18 cellular contexts compared by ENCODE assay signal in genomic region chr20:63187338-63188158, GRCh38. TPM values are rescaled to one million over a fixed set of nuclear protein-coding genes. Genes with fewer than 3 reads are reported as not detected.
A peak's percentile ranks its signal among the peaks of the same experiment; 100 is the strongest.
DNase-seq lines count a peak whose midpoint lies in the region; ATAC-seq, FAIRE-seq and TF ChIP-seq lines count a peak whose summit lies in the region.
"Had no signal": no experiment of that assay in that cellular context is flagged by ENCODE, and none has a peak within 500 bp of the region (broad histone marks: within the 10 kb centered on the region; RNA-seq: fewer than 3 reads in every experiment).

No MANE protein-coding gene starts in this region.

- no peak overlapping the region for H3K4me2 ChIP-seq in HepG2 (ENCODE audit: low read depth, low read length)
- H3K4me2 ChIP-seq: GM23338 had no signal

- ATAC-seq in HepG2 (no peak), right lobe of liver (no peak), memory B cell (ENCODE audit: low read depth) (no peak), HG03097 (IDR thresholded peaks at IDR 0.05; ENCODE audit: low FRiP score, unreplicated experiment) (no peak), esophagus mucosa (no peak)
- ATAC-seq: GM23338, K562 had no signal

- peaks cover 3% of the 10 kb centered on the region for H3K4me1 Mint-ChIP-seq in memory B cell
- H3K4me1 Mint-ChIP-seq in progenitor cell of endocrine pancreas (ENCODE audit: low read depth), result no peaks in the 10 kb centered on the region
- no peaks in the 10 kb centered on the region for H3K4me1 Mint-ChIP-seq in immature natural killer cell
- H3K4me1 Mint-ChIP-seq: GM23338 had no signal

- H3K79me2 ChIP-seq in HepG2 (ENCODE audit: insufficient read depth, low read length), result no peaks in the 10 kb centered on the region

- TF ChIP-seq RAD21 in HepG2 (CRISPR knock-in tag; IDR thresholded peaks at IDR 0.05), result no peak

- POLR2A ChIA-PET in HepG2 (lab: Yijun Ruan, JAX), result no interaction called here

- H3K36me3 ChIP-seq in HepG2 (replicated peaks in 1 of 2; ENCODE audit: control insufficient read depth in 1 of 2, insufficient read depth in 2 of 2, low read length in 2 of 2) (no peaks in the 10 kb centered on the region), right lobe of liver (no peaks in the 10 kb centered on the region)

- in situ Hi-C loops in HepG2 (cut with HindIII; ENCODE audit: extremely low pct_ligation_motif_present, low pct_unique_long_range_greater_than_20kb), result no loop called here

- H3K27ac ChIP-seq in HepG2 (ENCODE audit: extremely low read length, insufficient read depth, low read length) (no peak overlapping the region), right lobe of liver (no peak overlapping the region)

- H3K4me3 ChIP-seq in HepG2 (replicated peaks in 1 of 3; ENCODE audit: insufficient read depth in 1 of 3, low read depth in 2 of 3, low read length in 3 of 3), result no peak overlapping the region
- H3K4me3 ChIP-seq in right lobe of liver, result no peak overlapping the region
- H3K4me3 ChIP-seq: GM23338, K562 had no signal

- no peak overlapping the region for H3K4me3 Mint-ChIP-seq in memory B cell
- H3K4me3 Mint-ChIP-seq in progenitor cell of endocrine pancreas (ENCODE audit: low read depth), result no peak overlapping the region
- H3K4me3 Mint-ChIP-seq in immature natural killer cell, result no peak overlapping the region
- H3K4me3 Mint-ChIP-seq: CD4-positive, alpha-beta T cell; GM23338; H9 had no signal

- H3K9ac ChIP-seq in HepG2 (ENCODE audit: insufficient read depth, low read depth, low read length), result no peak overlapping the region

- no peak for TF ChIP-seq POLR2A in HepG2 (IDR thresholded peaks at IDR 0.05; ENCODE audit: insufficient read depth in 1 of 2, low read depth in 2 of 2, low read length in 2 of 2)
- TF ChIP-seq POLR2A in right lobe of liver (IDR thresholded peaks at IDR 0.05), result no peak

- WGBS in HepG2 (ENCODE audit: low lambda C conversion rate), result 43% methylated on average over 7 of the region's 7 CpGs
- 46% methylated on average over 2 of the region's 7 CpGs for WGBS in right lobe of liver (ENCODE audit: insufficient coverage, low coverage, low lambda C conversion rate, missing lambda C conversion rate)

- no TSS peak for BruUV-seq in HepG2 (replicated peaks; lab: Mats Ljungman, UMichigan)

- FAIRE-seq in HepG2 (lab: Jason Lieb, UNC), result no peak
- FAIRE-seq: D721Med, G401.6, GM12891, K562 had no signal

- intact Hi-C loops in HepG2 (cut with micrococcal nuclease; ENCODE audit: unreplicated experiment) (no loop called here), right lobe of liver (cut with DNase I) (no loop called here)

- CTCF ChIA-PET in HepG2 (lab: Yijun Ruan, JAX; ENCODE audit: low intra/inter-chr PET ratio, low total read pairs), result no interaction called here

- no peak for TF ChIP-seq CTCF in HepG2 (CRISPR knock-in tag; IDR thresholded peaks at IDR 0.05)
- TF ChIP-seq CTCF in right lobe of liver (IDR thresholded peaks at IDR 0.05), result no peak
- TF ChIP-seq CTCF in progenitor cell of endocrine pancreas (IDR thresholded peaks at IDR 0.05; ENCODE audit: unreplicated experiment), result no peak

- H3K4me1 ChIP-seq in HepG2 (ENCODE audit: insufficient read depth, low read length) (no peaks in the 10 kb centered on the region), right lobe of liver (no peaks in the 10 kb centered on the region)

- H3K9me3 ChIP-seq in HepG2 (ENCODE audit: low read length) (no peaks in the 10 kb centered on the region), right lobe of liver (no peaks in the 10 kb centered on the region)

- H3K27me3 ChIP-seq in HepG2 (ENCODE audit: control insufficient read depth in 1 of 2, insufficient read depth in 2 of 2, low read length in 2 of 2) (peaks cover 0 to 7% of the 10 kb centered on the region in 2 experiments; a peak in 1 of 5 replicates), right lobe of liver (no peaks in the 10 kb centered on the region)

- H3K27me3 Mint-ChIP-seq in memory B cell, result peaks cover 11% of the 10 kb centered on the region
- H3K27me3 Mint-ChIP-seq in progenitor cell of endocrine pancreas, result peaks cover 9% of the 10 kb centered on the region
- peaks cover 0 to 3% (median 1%) of the 10 kb centered on the region in 3 donors for H3K27me3 Mint-ChIP-seq in immature natural killer cell (ENCODE audit: low read depth in 3 of 3)
- H3K27me3 Mint-ChIP-seq: CD4-positive, alpha-beta T cell had no signal

- peak overlapping the region; percentile 35 for H3K27ac Mint-ChIP-seq in memory B cell
- H3K27ac Mint-ChIP-seq in progenitor cell of endocrine pancreas, result peak overlapping the region; percentile 41
- no peak overlapping the region for H3K27ac Mint-ChIP-seq in immature natural killer cell
- H3K27ac Mint-ChIP-seq: CD4-positive, alpha-beta T cell; GM23338; H9 had no signal

- H4K20me1 ChIP-seq in HepG2 (ENCODE audit: insufficient read depth, low read length), result peaks cover 2% of the 10 kb centered on the region; the same call in 1 of the 2 replicates

- no peak for DNase-seq in HepG2 (ENCODE audit: low spot score)
- no peak for DNase-seq in right lobe of liver
- no peak for DNase-seq in memory B cell (ENCODE audit: low spot score in 2 of 2)
- no peak for DNase-seq in progenitor cell of endocrine pancreas (ENCODE audit: low spot score, unreplicated experiment)
- DNase-seq in immature natural killer cell, result no peak
- DNase-seq: C1 segment of cervical spinal cord; CD4-positive, alpha-beta T cell; DMS153; DMS79 treated with DMSO at 0.1 percent for 48 hours; EL; H9 had no signal

- TF ChIP-seq EP300 in HepG2 (IDR thresholded peaks at IDR 0.05; ENCODE audit: low read depth in 2 of 2, low read length in 2 of 2) (no peak), HepG2 (CRISPR knock-in tag; IDR thresholded peaks at IDR 0.05; ENCODE audit: borderline replicate concordance) (no peak)

- H2AFZ ChIP-seq in HepG2 (ENCODE audit: low read length), result no peak overlapping the region
- H2AFZ ChIP-seq: GM23338 had no signal

- H3K9me3 Mint-ChIP-seq in memory B cell (no peaks in the 10 kb centered on the region), progenitor cell of endocrine pancreas (ENCODE audit: low read depth) (no peaks in the 10 kb centered on the region), immature natural killer cell (no peaks in the 10 kb centered on the region)
- H3K9me3 Mint-ChIP-seq: CD4-positive, alpha-beta T cell; GM23338 had no signal

- H3K36me3 Mint-ChIP-seq in memory B cell (no peaks in the 10 kb centered on the region), progenitor cell of endocrine pancreas (ENCODE audit: insufficient read depth) (no peaks in the 10 kb centered on the region), immature natural killer cell (no peaks in the 10 kb centered on the region)

RNA-seq across cellular contexts. Expression of gene YTHDF1, which starts 28.4 kb away (rescaled TPM):
- 37.7 and 39.8 TPM in 2 replicates for total RNA-seq in HepG2 (2016; rRNA removed; fragmentation: Illumina TruSeq; extraction: Trizol)
- 15.1 and 15.2 TPM in 2 replicates for total RNA-seq in HepG2 (2016; cell fraction: cytosol; rRNA removed; fragmentation: Illumina TruSeq; extraction: Trizol; ENCODE audit: low read depth)
- total RNA-seq in HepG2 (2016; cell fraction: insoluble cytoplasmic fraction; rRNA removed; fragmentation: Illumina TruSeq; extraction: Trizol), result 35.8 and 37.7 TPM in 2 replicates
- 41.8 and 42.4 TPM in 2 replicates for total RNA-seq in HepG2 (2016; cell fraction: membrane; rRNA removed; fragmentation: Illumina TruSeq; extraction: Trizol)
- 28.2 and 31.2 TPM in 2 replicates for total RNA-seq in HepG2 (2016; cell fraction: nucleus; rRNA removed; fragmentation: Illumina TruSeq; extraction: Trizol)
- polyA plus RNA-seq in HepG2 (2011; rRNA removed), result 34.5 and 36.4 TPM in 2 replicates
- polyA plus RNA-seq in HepG2 (2011; cell fraction: cytosol; rRNA removed), result 27.2 and 28.5 TPM in 2 replicates
- 36.7 and 41.9 TPM in 2 replicates for polyA plus RNA-seq in HepG2 (2011; cell fraction: nucleus; rRNA removed)
- 36.8 and 38.5 TPM in 2 replicates for polyA plus RNA-seq in HepG2 (2012)
- polyA plus RNA-seq in HepG2 (2016; cell fraction: cytosol; fragmentation: Illumina TruSeq; extraction: Trizol; ENCODE audit: low read depth), result 9.5 and 11.3 TPM in 2 replicates
- 51.6 and 60.0 TPM in 2 replicates for polyA plus RNA-seq in HepG2 (2016; cell fraction: insoluble cytoplasmic fraction; fragmentation: Illumina TruSeq; extraction: Trizol; ENCODE audit: low read depth)
- 29.6 and 31.9 TPM in 2 replicates for polyA plus RNA-seq in HepG2 (2016; cell fraction: membrane; fragmentation: Illumina TruSeq; extraction: Trizol; ENCODE audit: low read depth)
- 75.9 and 78.1 TPM in 2 replicates for polyA plus RNA-seq in HepG2 (2016; cell fraction: nucleus; fragmentation: Illumina TruSeq; extraction: Trizol; ENCODE audit: insufficient read depth, low read depth)
- 40.3 and 47.9 TPM in 2 replicates for polyA minus RNA-seq in HepG2 (2011; rRNA and poly(A)+ RNA removed; ENCODE audit: low replicate concordance)
- 30.1 and 32.4 TPM in 2 replicates for polyA minus RNA-seq in HepG2 (2011; cell fraction: cytosol; rRNA and poly(A)+ RNA removed)
- polyA minus RNA-seq in HepG2 (2011; cell fraction: nucleus; rRNA and poly(A)+ RNA removed), result 17.8 and 21.1 TPM in 2 replicates
- 10 to 100 TPM; 16.4 to 23.6 (median 21.1) TPM for total RNA-seq in right lobe of liver
- 51.2 and 53.8 TPM in 2 replicates for total RNA-seq in progenitor cell of endocrine pancreas
- 10 to 100 TPM; 22.6 to 30.7 (median 24.1) TPM for polyA plus RNA-seq in immature natural killer cell
- total RNA-seq in esophagus mucosa, result 22.5 TPM

RNA-seq across cellular contexts. Expression of gene BIRC7, which starts 48.2 kb away (rescaled TPM):
- 0.20 and 0.27 TPM in 2 replicates for total RNA-seq in HepG2 (2016; rRNA removed; fragmentation: Illumina TruSeq; extraction: Trizol)
- total RNA-seq in HepG2 (2016; cell fraction: cytosol; rRNA removed; fragmentation: Illumina TruSeq; extraction: Trizol; ENCODE audit: low read depth), result not detected in 2 replicates
- total RNA-seq in HepG2 (2016; cell fraction: insoluble cytoplasmic fraction; rRNA removed; fragmentation: Illumina TruSeq; extraction: Trizol), result 0.33 and 0.45 TPM in 2 replicates
- 0.12 and 0.17 TPM in 2 replicates for total RNA-seq in HepG2 (2016; cell fraction: membrane; rRNA removed; fragmentation: Illumina TruSeq; extraction: Trizol)
- 0.28 and 0.53 TPM in 2 replicates for total RNA-seq in HepG2 (2016; cell fraction: nucleus; rRNA removed; fragmentation: Illumina TruSeq; extraction: Trizol)
- 5.1 and 8.6 TPM in 2 replicates for polyA plus RNA-seq in HepG2 (2011; rRNA removed)
- 4.3 and 7.9 TPM in 2 replicates for polyA plus RNA-seq in HepG2 (2011; cell fraction: cytosol; rRNA removed)
- polyA plus RNA-seq in HepG2 (2011; cell fraction: nucleus; rRNA removed), result 81.1 and 86.7 TPM in 2 replicates
- polyA plus RNA-seq in HepG2 (2012), result 2.6 and 6.6 TPM in 2 replicates
- polyA plus RNA-seq in HepG2 (2016; cell fraction: cytosol; fragmentation: Illumina TruSeq; extraction: Trizol; ENCODE audit: low read depth), result 0.14 TPM in 1 of 2 replicates, not detected in the other
- 0.37 TPM in 1 of 2 replicates, not detected in the other for polyA plus RNA-seq in HepG2 (2016; cell fraction: insoluble cytoplasmic fraction; fragmentation: Illumina TruSeq; extraction: Trizol; ENCODE audit: low read depth)
- polyA plus RNA-seq in HepG2 (2016; cell fraction: membrane; fragmentation: Illumina TruSeq; extraction: Trizol; ENCODE audit: low read depth), result 0.29 TPM in 1 of 2 replicates, not detected in the other
- 0.62 and 0.85 TPM in 2 replicates for polyA plus RNA-seq in HepG2 (2016; cell fraction: nucleus; fragmentation: Illumina TruSeq; extraction: Trizol; ENCODE audit: insufficient read depth, low read depth)
- polyA minus RNA-seq in HepG2 (2011; rRNA and poly(A)+ RNA removed; ENCODE audit: low replicate concordance), result 0.37 and 4.3 TPM in 2 replicates
- polyA minus RNA-seq in HepG2 (2011; cell fraction: cytosol; rRNA and poly(A)+ RNA removed), result 2.0 and 2.2 TPM in 2 replicates
- 6.4 and 9.9 TPM in 2 replicates for polyA minus RNA-seq in HepG2 (2011; cell fraction: nucleus; rRNA and poly(A)+ RNA removed)
- total RNA-seq in right lobe of liver, result not detected
- not detected in 2 replicates for total RNA-seq in progenitor cell of endocrine pancreas
- polyA plus RNA-seq in immature natural killer cell, result not detected
- not detected for total RNA-seq in esophagus mucosa
- total RNA-seq: CD4-positive, alpha-beta T cell; H9 had no signal

Comparison
In these comparisons a context has a peak if more than half of its experiments do, and no peak if none do; other contexts are left out.
1. H3K27ac Mint-ChIP-seq: peak in memory B cell (single experiment) and progenitor cell of endocrine pancreas (single experiment); none in immature natural killer cell (0 of 6).